ENCODE assay signal across 14 cellular contexts in genomic region chr19:14561249-14561648, GRCh38. TPM values are rescaled to one million over a fixed set of nuclear protein-coding genes. Genes with fewer than 3 reads are reported as not detected.
A peak's percentile ranks its signal among the peaks of the same experiment; 100 is the strongest.
DNase-seq lines count a peak whose midpoint lies in the region; ATAC-seq and TF ChIP-seq lines count a peak whose summit lies in the region.
"Had no signal": no experiment of that assay in that cellular context is flagged by ENCODE, and none has a peak within 500 bp of the region (broad histone marks: within the 10 kb centered on the region; RNA-seq: fewer than 3 reads in every experiment).

No MANE protein-coding gene starts in this region.

- no peaks in the 10 kb centered on the region for H3K27me3 Mint-ChIP-seq in osteocyte (ENCODE audit: unreplicated experiment)
- H3K27me3 Mint-ChIP-seq: naive B cell had no signal

- TF ChIP-seq CTCF in left ventricle myocardium inferior (IDR thresholded peaks at IDR 0.05; ENCODE audit: borderline replicate concordance) (no peak), osteocyte (IDR thresholded peaks at IDR 0.05) (no peak), vagina (IDR thresholded peaks at IDR 0.05) (no peak)

- H3K27me3 ChIP-seq in left ventricle myocardium inferior (ENCODE audit: low read depth) (no peaks in the 10 kb centered on the region), vagina (no peaks in the 10 kb centered on the region)
- H3K27me3 ChIP-seq: upper lobe of left lung had no signal

- TF ChIP-seq POLR2A in vagina (IDR thresholded peaks at IDR 0.05): no peak

- peak overlapping the region; percentile 91 for H3K27ac Mint-ChIP-seq in osteocyte (ENCODE audit: unreplicated experiment)

- H3K36me3 ChIP-seq in left ventricle myocardium inferior: peaks cover 13% of the 10 kb centered on the region
- H3K36me3 ChIP-seq in vagina: peaks cover 0 to 23% of the 10 kb centered on the region in 2 donors

- peaks cover 41% of the 10 kb centered on the region for H3K4me1 Mint-ChIP-seq in osteocyte (ENCODE audit: unreplicated experiment)

- intact Hi-C loops in left ventricle myocardium inferior (cut with micrococcal nuclease) (no loop called here), left cardiac atrium (cut with DNase I) (no loop called here), vagina (cut with DNase I) (no loop called here)

- H3K4me3 ChIP-seq in left ventricle myocardium inferior (peak overlapping the region; percentile 50), vagina (no peak overlapping the region)
- H3K4me3 ChIP-seq: A549, upper lobe of left lung had no signal

- H3K36me3 Mint-ChIP-seq in osteocyte (ENCODE audit: unreplicated experiment): peaks cover 3% of the 10 kb centered on the region
- H3K36me3 Mint-ChIP-seq: naive B cell had no signal

- H3K4me3 Mint-ChIP-seq in osteocyte (ENCODE audit: unreplicated experiment): no peak overlapping the region
- H3K4me3 Mint-ChIP-seq: activated naive CD4-positive, alpha-beta T cell treated with anti-CD3 and anti-CD28 coated beads for 36 hours; naive B cell had no signal

- no peaks in the 10 kb centered on the region for H3K9me3 Mint-ChIP-seq in osteocyte (ENCODE audit: unreplicated experiment)
- H3K9me3 Mint-ChIP-seq: activated naive CD4-positive, alpha-beta T cell treated with anti-CD3 and anti-CD28 coated beads for 36 hours; naive B cell had no signal

- no peak for ATAC-seq in left cardiac atrium
- ATAC-seq in esophagus mucosa: peak; percentile 38
- no peak for ATAC-seq in HG03432 (IDR thresholded peaks at IDR 0.05; ENCODE audit: unreplicated experiment)
- ATAC-seq in GM18498 (IDR thresholded peaks at IDR 0.05; ENCODE audit: unreplicated experiment): no peak
- ATAC-seq in HG03520 (IDR thresholded peaks at IDR 0.05; ENCODE audit: unreplicated experiment): no peak
- ATAC-seq: A549 had no signal

- peak overlapping the region; percentile 92 for H3K27ac ChIP-seq in left ventricle myocardium inferior (replicated peaks)
- H3K27ac ChIP-seq in vagina: peak overlapping the region; percentile 69

- H3K4me1 ChIP-seq in left ventricle myocardium inferior (peaks cover 71% of the 10 kb centered on the region), vagina (peaks cover 66% of the 10 kb centered on the region)
- H3K4me1 ChIP-seq: A549 had no signal

- no peak for DNase-seq in left ventricle myocardium inferior
- no peak for DNase-seq in left cardiac atrium
- DNase-seq in osteocyte (ENCODE audit: extremely low spot score, unreplicated experiment): no peak
- DNase-seq in vagina (ENCODE audit: extremely low spot score in 2 of 2): no peak
- DNase-seq: activated naive CD4-positive, alpha-beta T cell treated with anti-CD3 and anti-CD28 coated beads for 36 hours; naive B cell; NCI-H2029 treated with DMSO at 0.1 percent for 48 hours; SHP77 had no signal

- no peaks in the 10 kb centered on the region for H3K9me3 ChIP-seq in left ventricle myocardium inferior (replicated peaks)
- H3K9me3 ChIP-seq in vagina: no peaks in the 10 kb centered on the region
- H3K9me3 ChIP-seq: A549, upper lobe of left lung had no signal

RNA-seq across cellular contexts. Expression of gene NDUFB7, which starts 10.6 kb away (rescaled TPM):
- total RNA-seq in left ventricle myocardium inferior: 501 TPM
- 100 to 1,000 TPM; 357 to 393 TPM for total RNA-seq in left cardiac atrium
- 186 TPM for total RNA-seq in esophagus mucosa
- total RNA-seq in osteocyte: 149 and 158 TPM in 2 replicates
- 375 TPM for total RNA-seq in vagina

RNA-seq across cellular contexts. Expression of gene CLEC17A, which starts 21.6 kb away (rescaled TPM):
- not detected for total RNA-seq in left ventricle myocardium inferior
- not detected for total RNA-seq in left cardiac atrium
- total RNA-seq in esophagus mucosa: 0.20 TPM
- not detected in 2 replicates for total RNA-seq in osteocyte
- total RNA-seq in vagina: not detected
- total RNA-seq: upper lobe of left lung had no signal

RNA-seq across cellular contexts. Expression of gene TECR, which starts 31.9 kb away (rescaled TPM):
- 69.3 TPM for total RNA-seq in left ventricle myocardium inferior
- 100 to 1,000 TPM in 1 of 2 donors, 10 to 100 TPM in 1; 85.7 to 108 TPM for total RNA-seq in left cardiac atrium
- total RNA-seq in esophagus mucosa: 341 TPM
- 136 and 139 TPM in 2 replicates for total RNA-seq in osteocyte
- 110 TPM for total RNA-seq in vagina

RNA-seq across cellular contexts. Expression of gene DNAJB1, which starts 43.1 kb away (rescaled TPM):
- total RNA-seq in left ventricle myocardium inferior (48.7 TPM), left cardiac atrium (10 to 100 TPM; 50.7 to 70.5 TPM), esophagus mucosa (337 TPM), osteocyte (80.0 and 84.6 TPM in 2 replicates), vagina (164 TPM)
